In genomic region chr2:44362207-44363015, GRCh38 we compare ENCODE assay signal across 8 cellular contexts. TPM values are rescaled to one million over a fixed set of nuclear protein-coding genes. Genes with fewer than 3 reads are reported as not detected.
DNase-seq lines count a peak whose midpoint lies in the region; ATAC-seq lines count a peak whose summit lies in the region.

No MANE protein-coding gene starts in this region.

- no peaks in the 10 kb centered on the region for H3K9me3 ChIP-seq in esophagus (ENCODE audit: control insufficient read depth in 2 of 2, insufficient read depth in 1 of 2, low read depth in 1 of 2, low read length in 1 of 2)
- H3K9me3 ChIP-seq in muscle layer of duodenum (ENCODE audit: control insufficient read depth in 1 of 2, low read length in 2 of 2): no peaks in the 10 kb centered on the region
- no peaks in the 10 kb centered on the region for H3K9me3 ChIP-seq in subcutaneous abdominal adipose tissue (ENCODE audit: control insufficient read depth in 5 of 5, low read length in 5 of 5)

- H3K4me1 ChIP-seq in esophagus (ENCODE audit: control insufficient read depth in 2 of 2, insufficient read depth in 2 of 2, low read length in 1 of 2) (no peaks in the 10 kb centered on the region), muscle layer of duodenum (ENCODE audit: control insufficient read depth in 1 of 2, insufficient read depth in 2 of 2, low read length in 2 of 2) (peaks cover 11 to 17% of the 10 kb centered on the region in 2 donors), subcutaneous abdominal adipose tissue (ENCODE audit: control insufficient read depth in 5 of 5, insufficient read depth in 5 of 5, low read length in 5 of 5) (peaks cover 4 to 26% (median 22%) of the 10 kb centered on the region in 5 donors)

- peak overlapping the region; percentile 85 to 99 for H3K4me3 ChIP-seq in esophagus (ENCODE audit: low read depth in 1 of 2, low read length in 2 of 2)
- H3K4me3 ChIP-seq in muscle layer of duodenum (ENCODE audit: low read depth in 1 of 2, low read length in 2 of 2): peak overlapping the region; percentile 85 to 97
- H3K4me3 ChIP-seq in subcutaneous abdominal adipose tissue (ENCODE audit: low read depth in 1 of 5, low read length in 5 of 5): peak overlapping the region; percentile 89 to 98 (median 91)

- H3K36me3 ChIP-seq in esophagus (ENCODE audit: control insufficient read depth in 2 of 2, insufficient read depth in 2 of 2, low read length in 1 of 2) (no peaks in the 10 kb centered on the region), muscle layer of duodenum (ENCODE audit: control insufficient read depth in 1 of 2, insufficient read depth in 2 of 2, low read length in 2 of 2) (peaks cover 0 to 4% of the 10 kb centered on the region in 2 donors), subcutaneous abdominal adipose tissue (ENCODE audit: control insufficient read depth in 5 of 5, insufficient read depth in 5 of 5, low read length in 5 of 5) (no peaks in the 10 kb centered on the region)

- ATAC-seq in HG02798 (IDR thresholded peaks at IDR 0.05; ENCODE audit: poor library complexity, unreplicated experiment): peak; percentile 28

- H3K9ac ChIP-seq in subcutaneous abdominal adipose tissue (ENCODE audit: low read length in 5 of 5): peak overlapping the region; percentile 85 to 97 (median 94)

- DNase-seq in NCI-H1417 (lab: John Stamatoyannopoulos, UW) (peak; percentile 28 to 81 (median 76)), NCI-H1417 treated with DMSO at 0.1 percent for 48 hours (lab: John Stamatoyannopoulos, UW) (no peak), NCI-H345 treated with DMSO at 0.1 percent for 48 hours (lab: John Stamatoyannopoulos, UW; ENCODE audit: unreplicated experiment) (peak; percentile 11), activated T-cell treated with anti-CD3 and anti-CD28 coated beads for 4 hours (peak; percentile 17)

- H3K27ac ChIP-seq in esophagus (ENCODE audit: low read depth in 2 of 2, low read length in 1 of 2) (peak overlapping the region; percentile 87 to 93), muscle layer of duodenum (ENCODE audit: low read length) (peak overlapping the region; percentile 100), subcutaneous abdominal adipose tissue (ENCODE audit: low read depth, low read length) (peak overlapping the region; percentile 100)

- WGBS in esophagus, 2 donors: 0 to 1% methylated on average over 32 of the region's 32 CpGs

- H3K27me3 ChIP-seq in esophagus (ENCODE audit: control insufficient read depth in 1 of 2, insufficient read depth in 2 of 2, low read length in 2 of 2): no peaks in the 10 kb centered on the region
- H3K27me3 ChIP-seq in muscle layer of duodenum (ENCODE audit: low read depth, low read length): no peaks in the 10 kb centered on the region
- H3K27me3 ChIP-seq in subcutaneous abdominal adipose tissue (ENCODE audit: control insufficient read depth in 5 of 5, insufficient read depth in 4 of 5, low read length in 5 of 5): no peaks in the 10 kb centered on the region

RNA-seq across cellular contexts. Expression of gene CAMKMT, which starts 0.7 kb away (rescaled TPM):
- 1 to 10 TPM; 5.2 to 5.6 TPM for polyA plus RNA-seq in esophagus

RNA-seq across cellular contexts. Expression of gene PREPL, which starts 1.1 kb away (rescaled TPM):
- 1 to 10 TPM; 4.2 to 8.4 TPM for polyA plus RNA-seq in esophagus
